Comparison of ENCODE assay signal across 2 cellular contexts in the genomic region with DNA sequence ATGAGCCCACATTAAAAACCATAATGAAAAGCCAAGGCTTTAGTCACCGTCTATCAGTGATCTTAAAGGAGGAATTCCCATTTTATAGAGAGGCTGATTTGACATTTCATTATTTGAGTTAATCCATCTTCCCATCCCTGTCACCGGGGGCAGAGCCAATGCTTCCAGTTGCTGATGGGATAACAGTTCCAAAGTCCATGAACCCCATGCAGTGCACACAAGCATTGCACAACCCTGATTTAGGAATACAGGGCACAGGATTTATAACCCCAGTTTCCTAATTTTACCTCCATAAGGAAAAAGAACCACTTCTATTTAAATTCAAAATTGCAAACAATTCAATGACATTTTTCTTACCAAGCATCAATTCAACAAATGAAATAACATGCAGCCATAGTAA.
TF ChIP-seq lines count a peak whose summit lies in the region.

No MANE protein-coding gene starts in this region.

TF ChIP-seq in A549, 52 proteins besides CTCF, POLR2A, EP300 and RAD21 (continued from another document):
- TF ChIP-seq BCL3 (IDR thresholded peaks at IDR 0.05) (no peak), ELK1 (IDR thresholded peaks at IDR 0.05; ENCODE audit: low read depth, low read length) (no peak), RARB (CRISPR knock-in tag; IDR thresholded peaks at IDR 0.05) (no peak), RCOR1 (IDR thresholded peaks at IDR 0.05; ENCODE audit: low read depth, low read length) (no peak), RNF2 (IDR thresholded peaks at IDR 0.05; ENCODE audit: borderline replicate concordance, low read depth) (no peak), KDM1A (IDR thresholded peaks at IDR 0.05; ENCODE audit: low read depth) (no peak)
- TF ChIP-seq, protein P1, sequence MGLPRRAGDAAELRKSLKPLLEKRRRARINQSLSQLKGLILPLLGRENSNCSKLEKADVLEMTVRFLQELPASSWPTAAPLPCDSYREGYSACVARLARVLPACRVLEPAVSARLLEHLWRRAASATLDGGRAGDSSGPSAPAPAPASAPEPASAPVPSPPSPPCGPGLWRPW (IDR thresholded peaks at IDR 0.05): no peak
- TF ChIP-seq, protein P2, sequence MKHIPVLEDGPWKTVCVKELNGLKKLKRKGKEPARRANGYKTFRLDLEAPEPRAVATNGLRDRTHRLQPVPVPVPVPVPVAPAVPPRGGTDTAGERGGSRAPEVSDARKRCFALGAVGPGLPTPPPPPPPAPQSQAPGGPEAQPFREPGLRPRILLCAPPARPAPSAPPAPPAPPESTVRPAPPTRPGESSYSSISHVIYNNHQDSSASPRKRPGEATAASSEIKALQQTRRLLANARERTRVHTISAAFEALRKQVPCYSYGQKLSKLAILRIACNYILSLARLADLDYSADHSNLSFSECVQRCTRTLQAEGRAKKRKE (CRISPR knock-in tag; IDR thresholded peaks at IDR 0.05; ENCODE audit: low read depth): no peak

TF ChIP-seq in HepG2, 621 proteins besides CTCF, POLR2A, EP300 and RAD21 (continued from another document):
- TF ChIP-seq, protein P3, sequence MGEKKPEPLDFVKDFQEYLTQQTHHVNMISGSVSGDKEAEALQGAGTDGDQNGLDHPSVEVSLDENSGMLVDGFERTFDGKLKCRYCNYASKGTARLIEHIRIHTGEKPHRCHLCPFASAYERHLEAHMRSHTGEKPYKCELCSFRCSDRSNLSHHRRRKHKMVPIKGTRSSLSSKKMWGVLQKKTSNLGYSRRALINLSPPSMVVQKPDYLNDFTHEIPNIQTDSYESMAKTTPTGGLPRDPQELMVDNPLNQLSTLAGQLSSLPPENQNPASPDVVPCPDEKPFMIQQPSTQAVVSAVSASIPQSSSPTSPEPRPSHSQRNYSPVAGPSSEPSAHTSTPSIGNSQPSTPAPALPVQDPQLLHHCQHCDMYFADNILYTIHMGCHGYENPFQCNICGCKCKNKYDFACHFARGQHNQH (CRISPR knock-in tag; IDR thresholded peaks at IDR 0.05): no peak
- TF ChIP-seq CEBPG (CRISPR knock-in tag; IDR thresholded peaks at IDR 0.05): peak; percentile 72
- TF ChIP-seq KAT8 (CRISPR knock-in tag; IDR thresholded peaks at IDR 0.05): no peak
- TF ChIP-seq ZNF775 (CRISPR knock-in tag; IDR thresholded peaks at IDR 0.05; ENCODE audit: borderline replicate concordance): no peak
- peak; percentile 55; the same call in 1 of the 2 replicates for TF ChIP-seq ZNF644 (CRISPR knock-in tag; IDR thresholded peaks at IDR 0.05; ENCODE audit: low read depth)
- TF ChIP-seq NCOR1 (IDR thresholded peaks at IDR 0.05; ENCODE audit: borderline replicate concordance, low read length): peak; percentile 34; the same call in 1 of the 2 replicates
- TF ChIP-seq FLYWCH1 (CRISPR knock-in tag; IDR thresholded peaks at IDR 0.05): no peak
- TF ChIP-seq CEBPB (IDR thresholded peaks at IDR 0.05; ENCODE audit: borderline replicate concordance, low read depth, low read length): peak; percentile 78
- TF ChIP-seq TCF7 (IDR thresholded peaks at IDR 0.05; ENCODE audit: low read depth): no peak
- no peak for TF ChIP-seq BHLHE40 (IDR thresholded peaks at IDR 0.05; ENCODE audit: low read length)
- TF ChIP-seq HNF4G (IDR thresholded peaks at IDR 0.05; ENCODE audit: borderline replicate concordance, low read depth, low read length): 0 out of 2 replicates have a peak, but pooled peaks have one; percentile 38
- TF ChIP-seq HNF4G (CRISPR knock-in tag; IDR thresholded peaks at IDR 0.05; ENCODE audit: borderline replicate concordance, low read depth): no peak
- TF ChIP-seq RNF2 (conservative IDR thresholded peaks at IDR 0.05; ENCODE audit: low read depth): no peak
- TF ChIP-seq, protein P4, sequence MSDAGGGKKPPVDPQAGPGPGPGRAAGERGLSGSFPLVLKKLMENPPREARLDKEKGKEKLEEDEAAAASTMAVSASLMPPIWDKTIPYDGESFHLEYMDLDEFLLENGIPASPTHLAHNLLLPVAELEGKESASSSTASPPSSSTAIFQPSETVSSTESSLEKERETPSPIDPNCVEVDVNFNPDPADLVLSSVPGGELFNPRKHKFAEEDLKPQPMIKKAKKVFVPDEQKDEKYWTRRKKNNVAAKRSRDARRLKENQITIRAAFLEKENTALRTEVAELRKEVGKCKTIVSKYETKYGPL (CRISPR knock-in tag; IDR thresholded peaks at IDR 0.05): no peak
- TF ChIP-seq HNF4A (CRISPR knock-in tag; IDR thresholded peaks at IDR 0.05): peak; percentile 85
- TF ChIP-seq, protein P5, sequence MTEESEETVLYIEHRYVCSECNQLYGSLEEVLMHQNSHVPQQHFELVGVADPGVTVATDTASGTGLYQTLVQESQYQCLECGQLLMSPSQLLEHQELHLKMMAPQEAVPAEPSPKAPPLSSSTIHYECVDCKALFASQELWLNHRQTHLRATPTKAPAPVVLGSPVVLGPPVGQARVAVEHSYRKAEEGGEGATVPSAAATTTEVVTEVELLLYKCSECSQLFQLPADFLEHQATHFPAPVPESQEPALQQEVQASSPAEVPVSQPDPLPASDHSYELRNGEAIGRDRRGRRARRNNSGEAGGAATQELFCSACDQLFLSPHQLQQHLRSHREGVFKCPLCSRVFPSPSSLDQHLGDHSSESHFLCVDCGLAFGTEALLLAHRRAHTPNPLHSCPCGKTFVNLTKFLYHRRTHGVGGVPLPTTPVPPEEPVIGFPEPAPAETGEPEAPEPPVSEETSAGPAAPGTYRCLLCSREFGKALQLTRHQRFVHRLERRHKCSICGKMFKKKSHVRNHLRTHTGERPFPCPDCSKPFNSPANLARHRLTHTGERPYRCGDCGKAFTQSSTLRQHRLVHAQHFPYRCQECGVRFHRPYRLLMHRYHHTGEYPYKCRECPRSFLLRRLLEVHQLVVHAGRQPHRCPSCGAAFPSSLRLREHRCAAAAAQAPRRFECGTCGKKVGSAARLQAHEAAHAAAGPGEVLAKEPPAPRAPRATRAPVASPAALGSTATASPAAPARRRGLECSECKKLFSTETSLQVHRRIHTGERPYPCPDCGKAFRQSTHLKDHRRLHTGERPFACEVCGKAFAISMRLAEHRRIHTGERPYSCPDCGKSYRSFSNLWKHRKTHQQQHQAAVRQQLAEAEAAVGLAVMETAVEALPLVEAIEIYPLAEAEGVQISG (CRISPR knock-in tag; IDR thresholded peaks at IDR 0.05): no peak
- TF ChIP-seq NFATC3 (CRISPR knock-in tag; IDR thresholded peaks at IDR 0.05): no peak
- no peak for TF ChIP-seq NR2F6 (IDR thresholded peaks at IDR 0.05)
- no peak for TF ChIP-seq NR2F6 (CRISPR knock-in tag; IDR thresholded peaks at IDR 0.05)
- no peak for TF ChIP-seq ZGPAT (CRISPR knock-in tag; IDR thresholded peaks at IDR 0.05)
TF ChIP-seq in HepG2: peak in this region for 7.
